1 cellular context compared by ENCODE assay signal in the genomic region with DNA sequence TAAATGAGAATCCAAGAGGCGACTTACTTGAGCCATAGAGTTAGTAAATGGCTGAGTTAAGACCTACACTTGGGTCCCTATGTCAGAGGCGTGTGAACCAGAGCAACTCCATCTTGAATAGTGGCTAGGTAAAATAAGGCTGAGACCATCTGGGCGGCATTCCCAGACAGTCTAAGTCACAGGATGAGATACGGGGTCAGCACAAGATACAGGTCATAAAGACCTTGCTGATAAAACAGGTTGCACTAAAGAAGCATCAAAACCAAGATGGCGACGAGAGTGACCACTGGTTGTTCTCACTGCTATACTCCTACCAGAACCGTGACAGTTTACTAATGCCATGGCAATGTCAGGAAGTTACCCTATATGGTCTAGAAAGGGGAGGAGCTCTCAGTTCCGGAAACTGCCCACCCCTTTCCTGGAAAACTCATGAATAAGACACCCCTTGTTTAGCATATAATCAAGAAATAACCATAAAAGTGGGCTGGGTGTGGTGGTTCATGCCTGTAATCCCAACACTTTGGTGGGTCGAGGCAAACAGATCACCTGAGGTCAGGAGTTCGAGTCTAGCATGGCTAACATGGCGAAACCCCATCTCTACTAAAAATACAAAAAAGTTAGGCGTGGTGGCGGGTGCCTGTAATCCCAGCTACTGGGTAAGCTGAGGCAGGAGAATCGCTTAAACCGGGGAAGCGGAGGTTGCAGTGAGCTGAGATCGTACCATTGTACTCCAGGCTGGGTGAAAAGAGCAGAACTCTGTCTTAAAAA.
TF ChIP-seq lines count a peak whose summit lies in the region.

No MANE protein-coding gene starts in this region.

TF ChIP-seq in K562, 482 proteins besides CTCF, POLR2A, EP300 and RAD21 (continued from another document and continues in another):
- TF ChIP-seq, protein P1, sequence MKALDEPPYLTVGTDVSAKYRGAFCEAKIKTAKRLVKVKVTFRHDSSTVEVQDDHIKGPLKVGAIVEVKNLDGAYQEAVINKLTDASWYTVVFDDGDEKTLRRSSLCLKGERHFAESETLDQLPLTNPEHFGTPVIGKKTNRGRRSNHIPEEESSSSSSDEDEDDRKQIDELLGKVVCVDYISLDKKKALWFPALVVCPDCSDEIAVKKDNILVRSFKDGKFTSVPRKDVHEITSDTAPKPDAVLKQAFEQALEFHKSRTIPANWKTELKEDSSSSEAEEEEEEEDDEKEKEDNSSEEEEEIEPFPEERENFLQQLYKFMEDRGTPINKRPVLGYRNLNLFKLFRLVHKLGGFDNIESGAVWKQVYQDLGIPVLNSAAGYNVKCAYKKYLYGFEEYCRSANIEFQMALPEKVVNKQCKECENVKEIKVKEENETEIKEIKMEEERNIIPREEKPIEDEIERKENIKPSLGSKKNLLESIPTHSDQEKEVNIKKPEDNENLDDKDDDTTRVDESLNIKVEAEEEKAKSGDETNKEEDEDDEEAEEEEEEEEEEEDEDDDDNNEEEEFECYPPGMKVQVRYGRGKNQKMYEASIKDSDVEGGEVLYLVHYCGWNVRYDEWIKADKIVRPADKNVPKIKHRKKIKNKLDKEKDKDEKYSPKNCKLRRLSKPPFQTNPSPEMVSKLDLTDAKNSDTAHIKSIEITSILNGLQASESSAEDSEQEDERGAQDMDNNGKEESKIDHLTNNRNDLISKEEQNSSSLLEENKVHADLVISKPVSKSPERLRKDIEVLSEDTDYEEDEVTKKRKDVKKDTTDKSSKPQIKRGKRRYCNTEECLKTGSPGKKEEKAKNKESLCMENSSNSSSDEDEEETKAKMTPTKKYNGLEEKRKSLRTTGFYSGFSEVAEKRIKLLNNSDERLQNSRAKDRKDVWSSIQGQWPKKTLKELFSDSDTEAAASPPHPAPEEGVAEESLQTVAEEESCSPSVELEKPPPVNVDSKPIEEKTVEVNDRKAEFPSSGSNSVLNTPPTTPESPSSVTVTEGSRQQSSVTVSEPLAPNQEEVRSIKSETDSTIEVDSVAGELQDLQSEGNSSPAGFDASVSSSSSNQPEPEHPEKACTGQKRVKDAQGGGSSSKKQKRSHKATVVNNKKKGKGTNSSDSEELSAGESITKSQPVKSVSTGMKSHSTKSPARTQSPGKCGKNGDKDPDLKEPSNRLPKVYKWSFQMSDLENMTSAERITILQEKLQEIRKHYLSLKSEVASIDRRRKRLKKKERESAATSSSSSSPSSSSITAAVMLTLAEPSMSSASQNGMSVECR (CRISPR knock-in tag; IDR thresholded peaks at IDR 0.05), result no peak
- TF ChIP-seq SIN3A (IDR thresholded peaks at IDR 0.05; ENCODE audit: borderline replicate concordance in 2 of 2, control insufficient read depth in 1 of 2, low read depth in 2 of 2, low read length in 2 of 2) (no peak), NR2C2 (CRISPR knock-in tag; IDR thresholded peaks at IDR 0.05) (no peak), NR2C2 (tag; IDR thresholded peaks at IDR 0.05) (peak; percentile 91), XRCC3 (IDR thresholded peaks at IDR 0.05) (no peak), HCFC1 (IDR thresholded peaks at IDR 0.05; ENCODE audit: low read depth, low read length) (0 out of 2 replicates have a peak, but pooled peaks have one; percentile 3), PYGO2 (tag; IDR thresholded peaks at IDR 0.05) (peak; percentile 100), ELF4 (CRISPR knock-in tag; IDR thresholded peaks at IDR 0.05) (peak; percentile 98), SMC3 (conservative IDR thresholded peaks at IDR 0.05; ENCODE audit: insufficient read depth, low read depth, low read length) (no peak), MYNN (IDR thresholded peaks at IDR 0.05) (no peak), MYNN (CRISPR knock-in tag; IDR thresholded peaks at IDR 0.05) (no peak), SMAD1 (IDR thresholded peaks at IDR 0.05; ENCODE audit: low read depth, low read length, partially characterized antibody) (no peak), SUPT5H (IDR thresholded peaks at IDR 0.05) (no peak), NEUROD1 (IDR thresholded peaks at IDR 0.05; ENCODE audit: borderline replicate concordance, low read depth, low read length, partially characterized antibody) (no peak), KLF1 (tag; IDR thresholded peaks at IDR 0.05) (peak; percentile 96), PTBP1 (IDR thresholded peaks at IDR 0.05; ENCODE audit: low read depth, low read length) (no peak), RBM25 (IDR thresholded peaks at IDR 0.05; ENCODE audit: low read depth, low read length, severe bottlenecking) (no peak), DACH1 (IDR thresholded peaks at IDR 0.05; ENCODE audit: partially characterized antibody) (no peak), L3MBTL2 (IDR thresholded peaks at IDR 0.05) (peak; percentile 83), ZEB2 (IDR thresholded peaks at IDR 0.05) (no peak), HDAC1 (IDR thresholded peaks at IDR 0.05) (no peak), CSDE1 (IDR thresholded peaks at IDR 0.05) (0 out of 4 replicates have a peak, but pooled peaks of 1 of the 2 experiments have one; percentile 37), SIRT6 (IDR thresholded peaks at IDR 0.05; ENCODE audit: low read depth, low read length) (no peak), NFIC (IDR thresholded peaks at IDR 0.05) (no peak), ZC3H4 (CRISPR knock-in tag; IDR thresholded peaks at IDR 0.05; ENCODE audit: borderline replicate concordance) (no peak), SRSF3 (IDR thresholded peaks at IDR 0.05; ENCODE audit: insufficient read depth, low read length) (no peak), PPARD (CRISPR knock-in tag; IDR thresholded peaks at IDR 0.05) (peak; percentile 98), ZNF217 (CRISPR knock-in tag; IDR thresholded peaks at IDR 0.05) (no peak), CBX1 (IDR thresholded peaks at IDR 0.05; ENCODE audit: low read depth) (peak; percentile 37; the same call in 1 of the 2 replicates), ZNF76 (CRISPR knock-in tag; IDR thresholded peaks at IDR 0.05; ENCODE audit: borderline replicate concordance) (peak; percentile 99), HNRNPH1 (optimal IDR thresholded peaks at IDR 0.05; ENCODE audit: low read depth, low read length) (no peak)
- TF ChIP-seq, protein P2, sequence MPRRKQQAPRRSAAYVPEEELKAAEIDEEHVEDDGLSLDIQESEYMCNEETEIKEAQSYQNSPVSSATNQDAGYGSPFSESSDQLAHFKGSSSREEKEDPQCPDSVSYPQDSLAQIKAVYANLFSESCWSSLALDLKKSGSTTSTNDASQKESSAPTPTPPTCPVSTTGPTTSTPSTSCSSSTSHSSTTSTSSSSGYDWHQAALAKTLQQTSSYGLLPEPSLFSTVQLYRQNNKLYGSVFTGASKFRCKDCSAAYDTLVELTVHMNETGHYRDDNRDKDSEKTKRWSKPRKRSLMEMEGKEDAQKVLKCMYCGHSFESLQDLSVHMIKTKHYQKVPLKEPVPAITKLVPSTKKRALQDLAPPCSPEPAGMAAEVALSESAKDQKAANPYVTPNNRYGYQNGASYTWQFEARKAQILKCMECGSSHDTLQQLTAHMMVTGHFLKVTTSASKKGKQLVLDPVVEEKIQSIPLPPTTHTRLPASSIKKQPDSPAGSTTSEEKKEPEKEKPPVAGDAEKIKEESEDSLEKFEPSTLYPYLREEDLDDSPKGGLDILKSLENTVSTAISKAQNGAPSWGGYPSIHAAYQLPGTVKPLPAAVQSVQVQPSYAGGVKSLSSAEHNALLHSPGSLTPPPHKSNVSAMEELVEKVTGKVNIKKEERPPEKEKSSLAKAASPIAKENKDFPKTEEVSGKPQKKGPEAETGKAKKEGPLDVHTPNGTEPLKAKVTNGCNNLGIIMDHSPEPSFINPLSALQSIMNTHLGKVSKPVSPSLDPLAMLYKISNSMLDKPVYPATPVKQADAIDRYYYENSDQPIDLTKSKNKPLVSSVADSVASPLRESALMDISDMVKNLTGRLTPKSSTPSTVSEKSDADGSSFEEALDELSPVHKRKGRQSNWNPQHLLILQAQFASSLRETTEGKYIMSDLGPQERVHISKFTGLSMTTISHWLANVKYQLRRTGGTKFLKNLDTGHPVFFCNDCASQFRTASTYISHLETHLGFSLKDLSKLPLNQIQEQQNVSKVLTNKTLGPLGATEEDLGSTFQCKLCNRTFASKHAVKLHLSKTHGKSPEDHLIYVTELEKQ (CRISPR knock-in tag; IDR thresholded peaks at IDR 0.05), result peak; percentile 99
- TF ChIP-seq, protein P3, sequence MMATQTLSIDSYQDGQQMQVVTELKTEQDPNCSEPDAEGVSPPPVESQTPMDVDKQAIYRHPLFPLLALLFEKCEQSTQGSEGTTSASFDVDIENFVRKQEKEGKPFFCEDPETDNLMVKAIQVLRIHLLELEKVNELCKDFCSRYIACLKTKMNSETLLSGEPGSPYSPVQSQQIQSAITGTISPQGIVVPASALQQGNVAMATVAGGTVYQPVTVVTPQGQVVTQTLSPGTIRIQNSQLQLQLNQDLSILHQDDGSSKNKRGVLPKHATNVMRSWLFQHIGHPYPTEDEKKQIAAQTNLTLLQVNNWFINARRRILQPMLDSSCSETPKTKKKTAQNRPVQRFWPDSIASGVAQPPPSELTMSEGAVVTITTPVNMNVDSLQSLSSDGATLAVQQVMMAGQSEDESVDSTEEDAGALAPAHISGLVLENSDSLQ (IDR thresholded peaks at IDR 0.05), result peak; percentile 81
- TF ChIP-seq, protein P4, sequence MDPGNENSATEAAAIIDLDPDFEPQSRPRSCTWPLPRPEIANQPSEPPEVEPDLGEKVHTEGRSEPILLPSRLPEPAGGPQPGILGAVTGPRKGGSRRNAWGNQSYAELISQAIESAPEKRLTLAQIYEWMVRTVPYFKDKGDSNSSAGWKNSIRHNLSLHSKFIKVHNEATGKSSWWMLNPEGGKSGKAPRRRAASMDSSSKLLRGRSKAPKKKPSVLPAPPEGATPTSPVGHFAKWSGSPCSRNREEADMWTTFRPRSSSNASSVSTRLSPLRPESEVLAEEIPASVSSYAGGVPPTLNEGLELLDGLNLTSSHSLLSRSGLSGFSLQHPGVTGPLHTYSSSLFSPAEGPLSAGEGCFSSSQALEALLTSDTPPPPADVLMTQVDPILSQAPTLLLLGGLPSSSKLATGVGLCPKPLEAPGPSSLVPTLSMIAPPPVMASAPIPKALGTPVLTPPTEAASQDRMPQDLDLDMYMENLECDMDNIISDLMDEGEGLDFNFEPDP (CRISPR knock-in tag; IDR thresholded peaks at IDR 0.05), result peak; percentile 99
- TF ChIP-seq, protein P5, sequence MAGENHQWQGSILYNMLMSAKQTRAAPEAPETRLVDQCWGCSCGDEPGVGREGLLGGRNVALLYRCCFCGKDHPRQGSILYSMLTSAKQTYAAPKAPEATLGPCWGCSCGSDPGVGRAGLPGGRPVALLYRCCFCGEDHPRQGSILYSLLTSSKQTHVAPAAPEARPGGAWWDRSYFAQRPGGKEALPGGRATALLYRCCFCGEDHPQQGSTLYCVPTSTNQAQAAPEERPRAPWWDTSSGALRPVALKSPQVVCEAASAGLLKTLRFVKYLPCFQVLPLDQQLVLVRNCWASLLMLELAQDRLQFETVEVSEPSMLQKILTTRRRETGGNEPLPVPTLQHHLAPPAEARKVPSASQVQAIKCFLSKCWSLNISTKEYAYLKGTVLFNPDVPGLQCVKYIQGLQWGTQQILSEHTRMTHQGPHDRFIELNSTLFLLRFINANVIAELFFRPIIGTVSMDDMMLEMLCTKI (IDR thresholded peaks at IDR 0.05; ENCODE audit: partially characterized antibody), result no peak
- TF ChIP-seq, protein P6, sequence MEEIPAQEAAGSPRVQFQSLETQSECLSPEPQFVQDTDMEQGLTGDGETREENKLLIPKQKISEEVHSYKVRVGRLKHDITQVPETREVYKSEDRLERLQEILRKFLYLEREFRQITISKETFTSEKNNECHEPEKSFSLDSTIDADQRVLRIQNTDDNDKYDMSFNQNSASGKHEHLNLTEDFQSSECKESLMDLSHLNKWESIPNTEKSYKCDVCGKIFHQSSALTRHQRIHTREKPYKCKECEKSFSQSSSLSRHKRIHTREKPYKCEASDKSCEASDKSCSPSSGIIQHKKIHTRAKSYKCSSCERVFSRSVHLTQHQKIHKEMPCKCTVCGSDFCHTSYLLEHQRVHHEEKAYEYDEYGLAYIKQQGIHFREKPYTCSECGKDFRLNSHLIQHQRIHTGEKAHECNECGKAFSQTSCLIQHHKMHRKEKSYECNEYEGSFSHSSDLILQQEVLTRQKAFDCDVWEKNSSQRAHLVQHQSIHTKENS (CRISPR knock-in tag; IDR thresholded peaks at IDR 0.05), result 0 out of 2 replicates have a peak, but pooled peaks have one; percentile 40
- TF ChIP-seq, protein P7, sequence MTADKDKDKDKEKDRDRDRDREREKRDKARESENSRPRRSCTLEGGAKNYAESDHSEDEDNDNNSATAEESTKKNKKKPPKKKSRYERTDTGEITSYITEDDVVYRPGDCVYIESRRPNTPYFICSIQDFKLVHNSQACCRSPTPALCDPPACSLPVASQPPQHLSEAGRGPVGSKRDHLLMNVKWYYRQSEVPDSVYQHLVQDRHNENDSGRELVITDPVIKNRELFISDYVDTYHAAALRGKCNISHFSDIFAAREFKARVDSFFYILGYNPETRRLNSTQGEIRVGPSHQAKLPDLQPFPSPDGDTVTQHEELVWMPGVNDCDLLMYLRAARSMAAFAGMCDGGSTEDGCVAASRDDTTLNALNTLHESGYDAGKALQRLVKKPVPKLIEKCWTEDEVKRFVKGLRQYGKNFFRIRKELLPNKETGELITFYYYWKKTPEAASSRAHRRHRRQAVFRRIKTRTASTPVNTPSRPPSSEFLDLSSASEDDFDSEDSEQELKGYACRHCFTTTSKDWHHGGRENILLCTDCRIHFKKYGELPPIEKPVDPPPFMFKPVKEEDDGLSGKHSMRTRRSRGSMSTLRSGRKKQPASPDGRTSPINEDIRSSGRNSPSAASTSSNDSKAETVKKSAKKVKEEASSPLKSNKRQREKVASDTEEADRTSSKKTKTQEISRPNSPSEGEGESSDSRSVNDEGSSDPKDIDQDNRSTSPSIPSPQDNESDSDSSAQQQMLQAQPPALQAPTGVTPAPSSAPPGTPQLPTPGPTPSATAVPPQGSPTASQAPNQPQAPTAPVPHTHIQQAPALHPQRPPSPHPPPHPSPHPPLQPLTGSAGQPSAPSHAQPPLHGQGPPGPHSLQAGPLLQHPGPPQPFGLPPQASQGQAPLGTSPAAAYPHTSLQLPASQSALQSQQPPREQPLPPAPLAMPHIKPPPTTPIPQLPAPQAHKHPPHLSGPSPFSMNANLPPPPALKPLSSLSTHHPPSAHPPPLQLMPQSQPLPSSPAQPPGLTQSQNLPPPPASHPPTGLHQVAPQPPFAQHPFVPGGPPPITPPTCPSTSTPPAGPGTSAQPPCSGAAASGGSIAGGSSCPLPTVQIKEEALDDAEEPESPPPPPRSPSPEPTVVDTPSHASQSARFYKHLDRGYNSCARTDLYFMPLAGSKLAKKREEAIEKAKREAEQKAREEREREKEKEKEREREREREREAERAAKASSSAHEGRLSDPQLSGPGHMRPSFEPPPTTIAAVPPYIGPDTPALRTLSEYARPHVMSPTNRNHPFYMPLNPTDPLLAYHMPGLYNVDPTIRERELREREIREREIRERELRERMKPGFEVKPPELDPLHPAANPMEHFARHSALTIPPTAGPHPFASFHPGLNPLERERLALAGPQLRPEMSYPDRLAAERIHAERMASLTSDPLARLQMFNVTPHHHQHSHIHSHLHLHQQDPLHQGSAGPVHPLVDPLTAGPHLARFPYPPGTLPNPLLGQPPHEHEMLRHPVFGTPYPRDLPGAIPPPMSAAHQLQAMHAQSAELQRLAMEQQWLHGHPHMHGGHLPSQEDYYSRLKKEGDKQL (CRISPR knock-in tag; IDR thresholded peaks at IDR 0.05; ENCODE audit: borderline replicate concordance), result no peak
- TF ChIP-seq, protein P8, sequence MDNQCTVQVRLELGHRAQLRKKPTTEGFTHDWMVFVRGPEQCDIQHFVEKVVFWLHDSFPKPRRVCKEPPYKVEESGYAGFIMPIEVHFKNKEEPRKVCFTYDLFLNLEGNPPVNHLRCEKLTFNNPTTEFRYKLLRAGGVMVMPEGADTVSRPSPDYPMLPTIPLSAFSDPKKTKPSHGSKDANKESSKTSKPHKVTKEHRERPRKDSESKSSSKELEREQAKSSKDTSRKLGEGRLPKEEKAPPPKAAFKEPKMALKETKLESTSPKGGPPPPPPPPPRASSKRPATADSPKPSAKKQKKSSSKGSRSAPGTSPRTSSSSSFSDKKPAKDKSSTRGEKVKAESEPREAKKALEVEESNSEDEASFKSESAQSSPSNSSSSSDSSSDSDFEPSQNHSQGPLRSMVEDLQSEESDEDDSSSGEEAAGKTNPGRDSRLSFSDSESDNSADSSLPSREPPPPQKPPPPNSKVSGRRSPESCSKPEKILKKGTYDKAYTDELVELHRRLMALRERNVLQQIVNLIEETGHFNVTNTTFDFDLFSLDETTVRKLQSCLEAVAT (IDR thresholded peaks at IDR 0.05), result peak in 1 of 2 experiments; percentile 53; a peak in 1 of 4 replicates
